30 cellular contexts compared by ENCODE assay signal in the genomic region with DNA sequence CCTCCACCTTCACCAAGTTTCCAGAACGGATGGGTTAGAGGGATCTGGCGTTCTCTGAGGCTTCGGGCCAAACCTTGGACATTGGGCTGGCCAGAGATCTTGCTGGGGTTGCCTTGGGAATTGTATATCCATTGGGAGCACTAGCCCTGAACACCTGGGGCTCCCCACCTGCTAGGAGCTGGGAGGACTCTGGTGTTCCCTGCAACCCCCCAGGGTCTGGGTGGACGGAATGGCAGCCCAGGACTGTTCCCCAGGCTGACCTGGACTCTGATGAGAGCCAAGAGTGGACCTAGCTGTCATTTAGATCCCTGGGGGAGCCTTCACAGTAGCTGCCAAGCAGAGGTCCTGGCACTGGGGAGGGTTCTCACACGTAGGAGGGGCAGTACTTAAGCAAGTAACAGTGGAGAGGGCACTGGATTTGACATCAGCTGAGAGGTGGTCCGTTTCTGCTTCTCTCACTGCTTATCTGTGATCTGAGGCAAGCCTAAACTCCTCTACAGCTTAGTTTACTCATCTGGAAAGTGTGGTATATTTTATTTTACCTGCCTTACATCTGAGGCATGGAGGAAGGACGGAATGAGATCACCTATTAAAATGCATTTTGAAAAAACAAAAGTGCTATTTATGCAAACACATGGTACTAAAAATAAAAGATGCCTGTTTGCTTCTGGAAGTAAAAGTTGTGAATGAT. TPM values are rescaled to one million over a fixed set of nuclear protein-coding genes. Genes with fewer than 3 reads are reported as not detected.
DNase-seq lines count a peak whose midpoint lies in the region; ATAC-seq, FAIRE-seq and TF ChIP-seq lines count a peak whose summit lies in the region.
"Had no signal": no experiment of that assay in that cellular context is flagged by ENCODE, and none has a peak within 500 bp of the region (broad histone marks: within the 10 kb centered on the region; RNA-seq: fewer than 3 reads in every experiment).

No MANE protein-coding gene starts in this region.

- H3K4me3 Mint-ChIP-seq in natural killer cell treated with Interleukin-12 subunit alpha and Interleukin-12 subunit beta and Interleukin-15 and Interleukin-18, amount 100 ng/mL, for 72 hours = no peak overlapping the region
- H3K4me3 Mint-ChIP-seq in natural killer cell (no peak overlapping the region), T-cell (peak overlapping the region in 1 of 3 donors; percentile 6)
- peak overlapping the region in 1 of 2 donors; percentile 41 for H3K4me3 Mint-ChIP-seq in stimulated activated naive B cell treated with anti-CD40 and anti-IgM and Interleukin-4, amounts not matched to agents 10 μg/mL and 1 μg/mL and 100 μg/mL, for 72 hours
- H3K4me3 Mint-ChIP-seq: activated CD8-positive, alpha-beta memory T cell treated with anti-CD3 and anti-CD28 coated beads, Interleukin-2, amount 10 ng/mL, durations not matched to agents 7 days and 5 days; activated naive CD8-positive, alpha-beta T cell treated with anti-CD3 and anti-CD28 coated beads, Interleukin-2, amount 50 U/mL, for 24 hours; HFFc6 had no signal

- no peak overlapping the region for H3K27ac ChIP-seq in kidney (ENCODE audit: low read depth in 2 of 2, low read length in 2 of 2)
- H3K27ac ChIP-seq: C4-2B, gastroesophageal sphincter, GM23248, right lobe of liver, SK-N-MC, testis had no signal

- ATAC-seq in natural killer cell treated with Interleukin-12 subunit alpha and Interleukin-12 subunit beta and Interleukin-15 and Interleukin-18, amount 100 ng/mL, for 72 hours = no peak
- ATAC-seq in natural killer cell (no peak), T-cell (replicated peaks in 1 of 4) (no peak), HG03432 (IDR thresholded peaks at IDR 0.05; ENCODE audit: unreplicated experiment) (no peak), HG02610 (IDR thresholded peaks at IDR 0.05; ENCODE audit: unreplicated experiment) (no peak)
- peak; percentile 31 to 35 for ATAC-seq in stimulated activated naive B cell treated with anti-CD40 and anti-IgM and Interleukin-4, amounts not matched to agents 10 μg/mL and 1 μg/mL and 100 μg/mL, for 72 hours (replicated peaks)
- ATAC-seq: activated CD8-positive, alpha-beta memory T cell treated with anti-CD3 and anti-CD28 coated beads, Interleukin-2, amount 10 ng/mL, durations not matched to agents 7 days and 5 days; activated naive CD8-positive, alpha-beta T cell treated with anti-CD3 and anti-CD28 coated beads, Interleukin-2, amount 50 U/mL, for 24 hours; gastroesophageal sphincter; HepG2; right lobe of liver had no signal

- TF ChIP-seq CTCF in natural killer cell (IDR thresholded peaks at IDR 0.05) = no peak
- no peak for TF ChIP-seq CTCF in kidney (IDR thresholded peaks at IDR 0.05; ENCODE audit: borderline replicate concordance, extremely low read depth, insufficient read depth)

- H3K27ac Mint-ChIP-seq in natural killer cell treated with Interleukin-12 subunit alpha and Interleukin-12 subunit beta and Interleukin-15 and Interleukin-18, amount 100 ng/mL, for 72 hours = peak overlapping the region in 1 of 2 donors; percentile 4
- no peak overlapping the region for H3K27ac Mint-ChIP-seq in natural killer cell
- peak overlapping the region; percentile 40 to 81 for H3K27ac Mint-ChIP-seq in T-cell
- peak overlapping the region; percentile 76 for H3K27ac Mint-ChIP-seq in stimulated activated naive B cell treated with anti-CD40 and anti-IgM and Interleukin-4, amounts not matched to agents 10 μg/mL and 1 μg/mL and 100 μg/mL, for 72 hours
- H3K27ac Mint-ChIP-seq: activated CD8-positive, alpha-beta memory T cell treated with anti-CD3 and anti-CD28 coated beads, Interleukin-2, amount 10 ng/mL, durations not matched to agents 7 days and 5 days; activated naive CD8-positive, alpha-beta T cell treated with anti-CD3 and anti-CD28 coated beads, Interleukin-2, amount 50 U/mL, for 24 hours; activated T-helper 2 cell treated with anti-CD3 and anti-CD28 coated beads, Interferon-gamma antibody, Interleukin-2, Interleukin-4, amounts not matched to agents 10 μg/mL and 5 μg/mL and 100 μg/mL, durations not matched to agents 14 hours and 24 hours and 36 hours; HFFc6 had no signal

- peaks cover 45 to 49% of the 10 kb centered on the region in 2 donors for H3K4me1 Mint-ChIP-seq in natural killer cell treated with Interleukin-12 subunit alpha and Interleukin-12 subunit beta and Interleukin-15 and Interleukin-18, amount 100 ng/mL, for 72 hours (ENCODE audit: low read depth in 2 of 2)
- H3K4me1 Mint-ChIP-seq in natural killer cell = peaks cover 20 to 54% of the 10 kb centered on the region in 2 donors
- peaks cover 75 to 82% (median 82%) of the 10 kb centered on the region in 3 donors for H3K4me1 Mint-ChIP-seq in T-cell
- H3K4me1 Mint-ChIP-seq in stimulated activated naive B cell treated with anti-CD40 and anti-IgM and Interleukin-4, amounts not matched to agents 10 μg/mL and 1 μg/mL and 100 μg/mL, for 72 hours = peaks cover 45 to 69% of the 10 kb centered on the region in 2 donors

- no peak for FAIRE-seq in kidney (lab: Jason Lieb, UNC)
- FAIRE-seq: GM12892, HepG2, urothelium cell line had no signal

- H3K9me3 ChIP-seq in kidney (ENCODE audit: control insufficient read depth in 1 of 2, low read length in 2 of 2) = no peaks in the 10 kb centered on the region
- H3K9me3 ChIP-seq: gastroesophageal sphincter, right lobe of liver, testis had no signal

- H3K9me3 Mint-ChIP-seq in natural killer cell treated with Interleukin-12 subunit alpha and Interleukin-12 subunit beta and Interleukin-15 and Interleukin-18, amount 100 ng/mL, for 72 hours = no peaks in the 10 kb centered on the region
- no peaks in the 10 kb centered on the region for H3K9me3 Mint-ChIP-seq in natural killer cell
- no peaks in the 10 kb centered on the region for H3K9me3 Mint-ChIP-seq in T-cell
- no peaks in the 10 kb centered on the region for H3K9me3 Mint-ChIP-seq in stimulated activated naive B cell treated with anti-CD40 and anti-IgM and Interleukin-4, amounts not matched to agents 10 μg/mL and 1 μg/mL and 100 μg/mL, for 72 hours
- H3K9me3 Mint-ChIP-seq: activated naive CD8-positive, alpha-beta T cell treated with anti-CD3 and anti-CD28 coated beads, Interleukin-2, amount 50 U/mL, for 24 hours; activated T-helper 2 cell treated with anti-CD3 and anti-CD28 coated beads, Interferon-gamma antibody, Interleukin-2, Interleukin-4, amounts not matched to agents 10 μg/mL and 5 μg/mL and 100 μg/mL, durations not matched to agents 14 hours and 24 hours and 36 hours; HFFc6; immature natural killer cell had no signal

- H3K36me3 Mint-ChIP-seq in natural killer cell treated with Interleukin-12 subunit alpha and Interleukin-12 subunit beta and Interleukin-15 and Interleukin-18, amount 100 ng/mL, for 72 hours = no peaks in the 10 kb centered on the region
- H3K36me3 Mint-ChIP-seq in natural killer cell = no peaks in the 10 kb centered on the region
- no peaks in the 10 kb centered on the region for H3K36me3 Mint-ChIP-seq in T-cell
- no peaks in the 10 kb centered on the region for H3K36me3 Mint-ChIP-seq in stimulated activated naive B cell treated with anti-CD40 and anti-IgM and Interleukin-4, amounts not matched to agents 10 μg/mL and 1 μg/mL and 100 μg/mL, for 72 hours
- H3K36me3 Mint-ChIP-seq: activated CD8-positive, alpha-beta memory T cell treated with anti-CD3 and anti-CD28 coated beads, Interleukin-2, amount 10 ng/mL, durations not matched to agents 7 days and 5 days; immature natural killer cell had no signal

- CTCF ChIA-PET in T-cell (lab: Charles Lee) = no interaction called here

- DNase-seq in natural killer cell treated with Interleukin-12 subunit alpha and Interleukin-12 subunit beta and Interleukin-15 and Interleukin-18, amount 100 ng/mL, for 72 hours (ENCODE audit: low spot score) = peak; percentile 46
- DNase-seq in natural killer cell (no peak), T-cell (no peak), kidney (peak; percentile 55), DMS53 treated with DMSO at 0.1 percent for 48 hours (lab: John Stamatoyannopoulos, UW; ENCODE audit: unreplicated experiment) (no peak)
- no peak for DNase-seq in stimulated activated naive B cell treated with anti-CD40 and anti-IgM and Interleukin-4, amounts not matched to agents 10 μg/mL and 1 μg/mL and 100 μg/mL, for 72 hours
- DNase-seq: activated CD4-positive, alpha-beta T cell treated with anti-CD3 and anti-CD28 coated beads for 48 hours; activated CD8-positive, alpha-beta memory T cell treated with anti-CD3 and anti-CD28 coated beads, Interleukin-2, amount 10 ng/mL, durations not matched to agents 7 days and 5 days; activated naive CD8-positive, alpha-beta T cell treated with anti-CD3 and anti-CD28 coated beads, Interleukin-2, amount 50 U/mL, for 24 hours; caudate nucleus; dermis blood vessel endothelial cell; GM23248; HFFc6; hypothalamus; immature natural killer cell; NCI-H1048; NCI-H1694; right lobe of liver; stimulated activated CD4-positive, alpha-beta T cell treated with anti-CD3 and anti-CD28 coated beads, Interleukin-2, amount 100 ng/mL, for 48 hours; testis had no signal

- H3K4me1 ChIP-seq in kidney (ENCODE audit: control insufficient read depth in 1 of 2, insufficient read depth in 1 of 2, low read depth in 1 of 2, low read length in 2 of 2) = peaks cover 8 to 26% of the 10 kb centered on the region in 2 donors

- no peak overlapping the region for H3K9ac ChIP-seq in kidney (ENCODE audit: low read length in 2 of 2)
- H3K9ac ChIP-seq: GM23248 had no signal

- POLR2A ChIA-PET in T-cell (lab: Charles Lee) = no interaction called here

- no peaks in the 10 kb centered on the region for H3K27me3 Mint-ChIP-seq in natural killer cell treated with Interleukin-12 subunit alpha and Interleukin-12 subunit beta and Interleukin-15 and Interleukin-18, amount 100 ng/mL, for 72 hours
- no peaks in the 10 kb centered on the region for H3K27me3 Mint-ChIP-seq in natural killer cell (ENCODE audit: low read depth in 2 of 2)
- H3K27me3 Mint-ChIP-seq in T-cell = no peaks in the 10 kb centered on the region
- H3K27me3 Mint-ChIP-seq in stimulated activated naive B cell treated with anti-CD40 and anti-IgM and Interleukin-4, amounts not matched to agents 10 μg/mL and 1 μg/mL and 100 μg/mL, for 72 hours = no peaks in the 10 kb centered on the region
- H3K27me3 Mint-ChIP-seq: activated naive CD8-positive, alpha-beta T cell treated with anti-CD3 and anti-CD28 coated beads, Interleukin-2, amount 50 U/mL, for 24 hours had no signal

- intact Hi-C loops in natural killer cell (cut with micrococcal nuclease) (no loop called here), kidney (cut with DNase I) (no loop called here)

- no peaks in the 10 kb centered on the region for H3K36me3 ChIP-seq in kidney (ENCODE audit: control insufficient read depth in 1 of 2, insufficient read depth in 2 of 2, low read length in 2 of 2)
- H3K36me3 ChIP-seq: gastroesophageal sphincter, right lobe of liver had no signal

- H3K4me3 ChIP-seq in kidney (ENCODE audit: low read length in 2 of 2) = no peak overlapping the region
- H3K4me3 ChIP-seq: gastroesophageal sphincter, GM23248, right lobe of liver, SK-N-MC, testis had no signal

RNA-seq across cellular contexts. Expression of gene SOCS3, which starts 11.7 kb away (rescaled TPM):
- total RNA-seq in natural killer cell treated with Interleukin-12 subunit alpha and Interleukin-12 subunit beta and Interleukin-15 and Interleukin-18, amount 100 ng/mL, for 72 hours = 100 to 1,000 TPM; 110 to 156 TPM
- 10 to 100 TPM; 39.0 to 47.9 (median 43.6) TPM for total RNA-seq in natural killer cell
- 100 to 1,000 TPM in 2 of 5 donors, 10 to 100 TPM in 3; 14.2 to 248 (median 19.9) TPM for total RNA-seq in T-cell
- 110 TPM for total RNA-seq in kidney
- 31.2 TPM for polyA plus RNA-seq in kidney (ENCODE audit: insufficient read depth, low read depth, low replicate concordance)
- total RNA-seq: OCI-LY7 had no signal

RNA-seq across cellular contexts. Expression of gene PGS1, which starts 30.2 kb away (rescaled TPM):
- total RNA-seq in natural killer cell treated with Interleukin-12 subunit alpha and Interleukin-12 subunit beta and Interleukin-15 and Interleukin-18, amount 100 ng/mL, for 72 hours = 100 to 1,000 TPM in 1 of 2 donors, 10 to 100 TPM in 1; 83.0 to 139 TPM
- total RNA-seq in natural killer cell (10 to 100 TPM; 47.9 to 53.6 (median 48.3) TPM), T-cell (10 to 100 TPM; 60.5 to 87.2 (median 78.9) TPM), kidney (65.4 TPM)
- polyA plus RNA-seq in kidney (ENCODE audit: insufficient read depth, low read depth, low replicate concordance) = 15.6 TPM

Comparison
In these comparisons a context has a peak if more than half of its experiments do, and no peak if none do; other contexts are left out.
1. DNase-seq: peak in natural killer cell treated with Interleukin-12 subunit alpha and Interleukin-12 subunit beta and Interleukin-15 and Interleukin-18, amount 100 ng/mL, for 72 hours (single experiment) and kidney (single experiment); none in natural killer cell (single experiment), T-cell (0 of 34), stimulated activated naive B cell treated with anti-CD40 and anti-IgM and Interleukin-4, amounts not matched to agents 10 μg/mL and 1 μg/mL and 100 μg/mL, for 72 hours (single experiment) and DMS53 treated with DMSO at 0.1 percent for 48 hours (single experiment).
2. ATAC-seq: peak in stimulated activated naive B cell treated with anti-CD40 and anti-IgM and Interleukin-4, amounts not matched to agents 10 μg/mL and 1 μg/mL and 100 μg/mL, for 72 hours (2 of 2); none in natural killer cell treated with Interleukin-12 subunit alpha and Interleukin-12 subunit beta and Interleukin-15 and Interleukin-18, amount 100 ng/mL, for 72 hours (0 of 2), natural killer cell (0 of 3), T-cell (0 of 4), HG03432 (single experiment) and HG02610 (single experiment).
3. H3K27ac Mint-ChIP-seq: peak in T-cell (2 of 2) and stimulated activated naive B cell treated with anti-CD40 and anti-IgM and Interleukin-4, amounts not matched to agents 10 μg/mL and 1 μg/mL and 100 μg/mL, for 72 hours (single experiment); none in natural killer cell (0 of 2).